In genomic region chr12:56996793-56997545, GRCh38 we compare ENCODE assay signal across 33 cellular contexts. TPM values are rescaled to one million over a fixed set of nuclear protein-coding genes. Genes with fewer than 3 reads are reported as not detected.
DNase-seq lines count a peak whose midpoint lies in the region; ATAC-seq and TF ChIP-seq lines count a peak whose summit lies in the region.
"Had no signal": no experiment of that assay in that cellular context is flagged by ENCODE, and none has a peak within 500 bp of the region (broad histone marks: within the 10 kb centered on the region; RNA-seq: fewer than 3 reads in every experiment).

No MANE protein-coding gene starts in this region.

- peaks cover 36% of the 10 kb centered on the region for H3K79me1 ChIP-seq in mesenchymal stem cell (replicated peaks; ENCODE audit: low read length, poor library complexity, severe bottlenecking)

- no peak for ATAC-seq in activated naive CD4-positive, alpha-beta T cell treated with anti-CD3 and anti-CD28 coated beads, Interleukin-2, amount 50 U/mL, for 72 hours
- peak; percentile 12 for ATAC-seq in upper lobe of right lung
- no peak for ATAC-seq in HG03280 (IDR thresholded peaks at IDR 0.05; ENCODE audit: unreplicated experiment)
- ATAC-seq: A549; stimulated activated naive CD8-positive, alpha-beta T cell treated with anti-CD3 and anti-CD28 coated beads, Interleukin-15, Interleukin-2, amounts not matched to agents 100 U/mL and 50 U/mL, for 24 hours had no signal

- intact Hi-C loops in upper lobe of right lung (cut with DNase I): no loop called here

- no peak overlapping the region for H3K14ac ChIP-seq in mesenchymal stem cell (ENCODE audit: low read length in 2 of 2)

- H4K8ac ChIP-seq in mesenchymal stem cell (ENCODE audit: low read length): no peak overlapping the region

- H2BK15ac ChIP-seq in mesenchymal stem cell (ENCODE audit: low read depth, poor library complexity, severe bottlenecking): no peak overlapping the region

- H3K4me2 ChIP-seq in mesenchymal stem cell (ENCODE audit: low read length, poor library complexity, severe bottlenecking): no peak overlapping the region
- H3K4me2 ChIP-seq: A549 had no signal

- H3K4me1 ChIP-seq in endodermal cell (ENCODE audit: control insufficient read depth, insufficient read depth, low read length) (peaks cover 3% of the 10 kb centered on the region), upper lobe of right lung (peaks cover 11% of the 10 kb centered on the region), mesenchymal stem cell (ENCODE audit: control insufficient read depth, insufficient read depth, low read depth, low read length) (peaks cover 7% of the 10 kb centered on the region)
- H3K4me1 ChIP-seq: uterus had no signal

- no peak overlapping the region for H2BK120ac ChIP-seq in mesenchymal stem cell (ENCODE audit: low read depth, low read length)

- H3K9me3 ChIP-seq in endodermal cell (ENCODE audit: control insufficient read depth, low read length) (no peaks in the 10 kb centered on the region), upper lobe of right lung (no peaks in the 10 kb centered on the region), mesenchymal stem cell (ENCODE audit: control insufficient read depth, low read length) (no peaks in the 10 kb centered on the region)
- H3K9me3 ChIP-seq: A549, esophagus squamous epithelium, sigmoid colon, testis, uterus had no signal

- H3K27me3 ChIP-seq in endodermal cell (ENCODE audit: control insufficient read depth, insufficient read depth, low read length, poor library complexity, severe bottlenecking): no peaks in the 10 kb centered on the region
- H3K27me3 ChIP-seq in upper lobe of right lung: no peaks in the 10 kb centered on the region
- peaks cover 0 to 4% of the 10 kb centered on the region in 2 experiments for H3K27me3 ChIP-seq in mesenchymal stem cell (ENCODE audit: control insufficient read depth in 1 of 2, insufficient read depth in 1 of 2, low read length in 2 of 2)
- H3K27me3 ChIP-seq: brain microvascular endothelial cell, esophagus squamous epithelium, sigmoid colon, testis, uterus had no signal

- H2BK12ac ChIP-seq in mesenchymal stem cell (ENCODE audit: low read length in 2 of 2): no peak overlapping the region

- no peak overlapping the region for H3K23ac ChIP-seq in mesenchymal stem cell (ENCODE audit: low read length in 2 of 2)

- CTCF ChIA-PET in activated naive CD4-positive, alpha-beta T cell treated with anti-CD3 and anti-CD28 coated beads, Interleukin-2, amount 10 ng/mL, durations not matched to agents 7 days and 5 days (lab: Charles Lee): interaction anchor here (0.7 to 2.1 kb wide), 4 partner anchors 9 to 246 kb away, joined by 3 to 7 read pairs (median 4); partner anchors contain the start of gene STAT6

- H3K9ac ChIP-seq in endodermal cell (ENCODE audit: extremely low read depth, low read length, poor library complexity, severe bottlenecking) (no peak overlapping the region), mesenchymal stem cell (ENCODE audit: low read length) (no peak overlapping the region)

- H3K4me3 ChIP-seq in endodermal cell (ENCODE audit: low read length): no peak overlapping the region
- no peak overlapping the region for H3K4me3 ChIP-seq in upper lobe of right lung
- no peak overlapping the region for H3K4me3 ChIP-seq in mesenchymal stem cell (ENCODE audit: insufficient read depth in 1 of 2, low read depth in 1 of 2, low read length in 2 of 2)
- H3K4me3 ChIP-seq: A549, esophagus squamous epithelium, sigmoid colon, testis, uterus had no signal

- H3K36me3 ChIP-seq in endodermal cell (ENCODE audit: control insufficient read depth, insufficient read depth, low read length) (peaks cover 22% of the 10 kb centered on the region), upper lobe of right lung (peaks cover 27% of the 10 kb centered on the region), mesenchymal stem cell (ENCODE audit: control insufficient read depth in 1 of 2, insufficient read depth in 2 of 2, low read depth in 1 of 2, low read length in 2 of 2) (peaks cover 29 to 32% of the 10 kb centered on the region in 2 experiments)
- H3K36me3 ChIP-seq: uterus had no signal

- peak overlapping the region; percentile 38 to 81 for H3K27ac Mint-ChIP-seq in activated naive CD4-positive, alpha-beta T cell treated with anti-CD3 and anti-CD28 coated beads, Interleukin-2, amount 50 U/mL, for 72 hours
- no peak overlapping the region for H3K27ac Mint-ChIP-seq in activated naive CD4-positive, alpha-beta T cell treated with anti-CD3 and anti-CD28 coated beads, Interleukin-2, amount 10 ng/mL, durations not matched to agents 7 days and 5 days
- H3K27ac Mint-ChIP-seq in endodermal cell: no peak overlapping the region
- H3K27ac Mint-ChIP-seq: activated CD4-positive, alpha-beta memory T cell treated with anti-CD3 and anti-CD28 coated beads for 36 hours had no signal

- H2AFZ ChIP-seq in mesenchymal stem cell (ENCODE audit: low read depth, low read length): no peak overlapping the region

- WGBS in endodermal cell (ENCODE audit: insufficient coverage in 1 of 2, insufficient read length in 1 of 2), 2 experiments: 88 to 91% methylated on average over 10 to 12 of the region's 12 CpGs
- WGBS in mesenchymal stem cell: 76% methylated on average over 12 of the region's 12 CpGs

- no peak overlapping the region for H3K18ac ChIP-seq in mesenchymal stem cell (ENCODE audit: low read depth in 1 of 2, low read length in 2 of 2)

- H3K4ac ChIP-seq in mesenchymal stem cell (ENCODE audit: low read depth in 1 of 2, low read length in 2 of 2): no peak overlapping the region

- in situ Hi-C loops in GM13977 (cut with MboI; ENCODE audit: low pct_unique_long_range_greater_than_20kb, low sequenced_read_pairs, unreplicated experiment): no loop called here

- H3K36me3 Mint-ChIP-seq in activated naive CD4-positive, alpha-beta T cell treated with anti-CD3 and anti-CD28 coated beads, Interleukin-2, amount 50 U/mL, for 72 hours: peaks cover 5 to 18% of the 10 kb centered on the region in 2 donors
- peaks cover 15% of the 10 kb centered on the region for H3K36me3 Mint-ChIP-seq in activated naive CD4-positive, alpha-beta T cell treated with anti-CD3 and anti-CD28 coated beads, Interleukin-2, amount 10 ng/mL, durations not matched to agents 7 days and 5 days
- peaks cover 30% of the 10 kb centered on the region for H3K36me3 Mint-ChIP-seq in endodermal cell (ENCODE audit: low read depth)

- no peak overlapping the region for H3K4me3 Mint-ChIP-seq in activated naive CD4-positive, alpha-beta T cell treated with anti-CD3 and anti-CD28 coated beads, Interleukin-2, amount 10 ng/mL, durations not matched to agents 7 days and 5 days
- H3K4me3 Mint-ChIP-seq in endodermal cell: no peak overlapping the region
- H3K4me3 Mint-ChIP-seq: activated CD4-positive, alpha-beta memory T cell treated with anti-CD3 and anti-CD28 coated beads for 36 hours; CD8-positive, alpha-beta memory T cell had no signal

- H4K91ac ChIP-seq in mesenchymal stem cell (ENCODE audit: low read length): no peak overlapping the region

- no peak overlapping the region for H3K27ac ChIP-seq in endodermal cell (ENCODE audit: low read depth, low read length)
- H3K27ac ChIP-seq in upper lobe of right lung: no peak overlapping the region
- no peak overlapping the region for H3K27ac ChIP-seq in mesenchymal stem cell (ENCODE audit: low read length, poor library complexity, severe bottlenecking)
- H3K27ac ChIP-seq: A549, brain microvascular endothelial cell, HL-60, sigmoid colon, testis, uterus had no signal

- H2AK5ac ChIP-seq in mesenchymal stem cell (ENCODE audit: low read length, severe bottlenecking): no peak overlapping the region

- no peaks in the 10 kb centered on the region for H3K9me3 Mint-ChIP-seq in activated naive CD4-positive, alpha-beta T cell treated with anti-CD3 and anti-CD28 coated beads, Interleukin-2, amount 50 U/mL, for 72 hours
- no peaks in the 10 kb centered on the region for H3K9me3 Mint-ChIP-seq in activated naive CD4-positive, alpha-beta T cell treated with anti-CD3 and anti-CD28 coated beads, Interleukin-2, amount 10 ng/mL, durations not matched to agents 7 days and 5 days
- no peaks in the 10 kb centered on the region for H3K9me3 Mint-ChIP-seq in endodermal cell
- H3K9me3 Mint-ChIP-seq: activated CD4-positive, alpha-beta memory T cell treated with anti-CD3 and anti-CD28 coated beads for 36 hours; CD8-positive, alpha-beta memory T cell had no signal

- peaks cover 36% of the 10 kb centered on the region for H3K4me1 Mint-ChIP-seq in activated naive CD4-positive, alpha-beta T cell treated with anti-CD3 and anti-CD28 coated beads, Interleukin-2, amount 10 ng/mL, durations not matched to agents 7 days and 5 days
- H3K4me1 Mint-ChIP-seq in endodermal cell: peaks cover 5% of the 10 kb centered on the region

- no peak overlapping the region for H2BK5ac ChIP-seq in mesenchymal stem cell (ENCODE audit: low read depth, low read length, poor library complexity, severe bottlenecking)

- DNase-seq in activated naive CD4-positive, alpha-beta T cell treated with anti-CD3 and anti-CD28 coated beads, Interleukin-2, amount 50 U/mL, for 72 hours (ENCODE audit: low spot score in 2 of 2): no peak
- no peak for DNase-seq in activated naive CD4-positive, alpha-beta T cell treated with anti-CD3 and anti-CD28 coated beads, Interleukin-2, amount 10 ng/mL, durations not matched to agents 7 days and 5 days
- DNase-seq in endodermal cell: peak; percentile 39
- peak; percentile 65 for DNase-seq in mesenteric fat pad (ENCODE audit: low spot score)
- no peak for DNase-seq in upper lobe of right lung
- no peak for DNase-seq in mesenchymal stem cell
- DNase-seq in GM13977 (ENCODE audit: low spot score): no peak
- DNase-seq: activated CD4-positive, alpha-beta memory T cell treated with anti-CD3 and anti-CD28 coated beads for 36 hours; activated CD4-positive, CD25-positive, alpha-beta regulatory T cell treated with anti-CD3 and anti-CD28 coated beads, Interleukin-2, amount 50 U/mL, for 72 hours; activated naive CD4-positive, alpha-beta T cell; activated T-cell treated with anti-CD3 and anti-CD28 coated beads for 4 hours; brain microvascular endothelial cell; CD8-positive, alpha-beta memory T cell; effector memory CD4-positive, alpha-beta T cell; esophagus squamous epithelium; hippocampal formation; Kasumi-1; MV-4-11; NCI-H446 treated with DMSO at 0.1 percent for 48 hours; NCI-H82; RPMI8226; sigmoid colon; stimulated activated CD4-positive, alpha-beta T cell treated with anti-CD3 and anti-CD28 coated beads, Interleukin-15, amount 100 ng/mL, for 24 hours; stimulated activated naive CD8-positive, alpha-beta T cell treated with anti-CD3 and anti-CD28 coated beads, Interleukin-15, Interleukin-2, amounts not matched to agents 100 U/mL and 50 U/mL, for 24 hours; T-helper 1 cell; testis had no signal

- TF ChIP-seq CTCF in endodermal cell (conservative IDR thresholded peaks at IDR 0.05) (no peak), upper lobe of right lung (IDR thresholded peaks at IDR 0.05) (no peak), GM13977 (IDR thresholded peaks at IDR 0.05; ENCODE audit: extremely low read depth, insufficient read depth, missing control alignments) (no peak)

- no peaks in the 10 kb centered on the region for H3K27me3 Mint-ChIP-seq in activated naive CD4-positive, alpha-beta T cell treated with anti-CD3 and anti-CD28 coated beads, Interleukin-2, amount 10 ng/mL, durations not matched to agents 7 days and 5 days
- H3K27me3 Mint-ChIP-seq in endodermal cell (ENCODE audit: insufficient read depth): no peaks in the 10 kb centered on the region
- H3K27me3 Mint-ChIP-seq: activated CD4-positive, alpha-beta memory T cell treated with anti-CD3 and anti-CD28 coated beads for 36 hours; CD8-positive, alpha-beta memory T cell had no signal

RNA-seq across cellular contexts. Expression of gene ZBTB39, which starts 9.4 kb away (rescaled TPM):
- total RNA-seq in activated naive CD4-positive, alpha-beta T cell treated with anti-CD3 and anti-CD28 coated beads, Interleukin-2, amount 50 U/mL, for 72 hours: 1 to 10 TPM; 5.1 to 6.1 TPM
- 10 to 100 TPM; 22.1 to 25.7 TPM for total RNA-seq in endodermal cell
- polyA plus RNA-seq in endodermal cell (2013, experiment 1 of 2): 17.3 TPM
- 16.1 TPM for polyA plus RNA-seq in endodermal cell (2013, experiment 2 of 2)
- 3.6 TPM for total RNA-seq in mesenteric fat pad
- 7.2 TPM for total RNA-seq in upper lobe of right lung
- 2.9 TPM for polyA plus RNA-seq in mesenchymal stem cell (2013, experiment 1 of 2)
- polyA plus RNA-seq in mesenchymal stem cell (2013, experiment 2 of 2): 3.0 TPM

RNA-seq across cellular contexts. Expression of gene TAC3, which starts 19.4 kb away (rescaled TPM):
- total RNA-seq in activated naive CD4-positive, alpha-beta T cell treated with anti-CD3 and anti-CD28 coated beads, Interleukin-2, amount 50 U/mL, for 72 hours: 1 to 10 TPM in 1 of 2 donors, under 1 TPM in 1; 0.50 to 1.7 TPM
- 1 to 10 TPM; 1.8 to 5.4 TPM for total RNA-seq in endodermal cell
- 9.2 TPM for polyA plus RNA-seq in endodermal cell (2013, experiment 1 of 2)
- polyA plus RNA-seq in endodermal cell (2013, experiment 2 of 2): 7.2 TPM
- total RNA-seq in mesenteric fat pad: not detected
- not detected for total RNA-seq in upper lobe of right lung
- polyA plus RNA-seq in mesenchymal stem cell (2013, experiment 1 of 2): 1.3 TPM
- 0.96 TPM for polyA plus RNA-seq in mesenchymal stem cell (2013, experiment 2 of 2)
- total RNA-seq: activated CD4-positive, alpha-beta memory T cell treated with anti-CD3 and anti-CD28 coated beads for 36 hours; CD8-positive, alpha-beta memory T cell; chondrocyte; esophagus squamous epithelium; mononuclear cell; uterus had no signal
- polyA plus RNA-seq: CD8-positive, alpha-beta memory T cell had no signal

RNA-seq across cellular contexts. Expression of gene RDH16, which starts 39.6 kb away (rescaled TPM):
- total RNA-seq in activated naive CD4-positive, alpha-beta T cell treated with anti-CD3 and anti-CD28 coated beads, Interleukin-2, amount 50 U/mL, for 72 hours: under 1 TPM; 0.29 to 0.93 TPM
- total RNA-seq in endodermal cell (1 to 10 TPM; 1.1 to 3.0 TPM), mesenteric fat pad (0.35 TPM), upper lobe of right lung (0.32 TPM)
- 0.53 TPM for polyA plus RNA-seq in endodermal cell (2013, experiment 1 of 2)
- polyA plus RNA-seq in endodermal cell (2013, experiment 2 of 2): 0.54 TPM
- 0.04 TPM for polyA plus RNA-seq in mesenchymal stem cell (2013, experiment 1 of 2)
- polyA plus RNA-seq in mesenchymal stem cell (2013, experiment 2 of 2): 0.03 TPM
- total RNA-seq: chondrocyte had no signal

RNA-seq across cellular contexts. Expression of gene MYO1A, which starts 53.0 kb away (rescaled TPM):
- total RNA-seq in activated naive CD4-positive, alpha-beta T cell treated with anti-CD3 and anti-CD28 coated beads, Interleukin-2, amount 50 U/mL, for 72 hours: 1 to 10 TPM; 3.3 to 4.7 TPM
- total RNA-seq in endodermal cell: 1 to 10 TPM in 1 of 2 donors, under 1 TPM in 1; 0.77 to 1.7 TPM
- polyA plus RNA-seq in endodermal cell (2013, experiment 1 of 2): 1.1 TPM
- polyA plus RNA-seq in endodermal cell (2013, experiment 2 of 2): 0.12 TPM
- 3.6 TPM for total RNA-seq in mesenteric fat pad
- 1.4 TPM for total RNA-seq in upper lobe of right lung
- polyA plus RNA-seq in mesenchymal stem cell (2013, experiment 1 of 2): not detected
- polyA plus RNA-seq in mesenchymal stem cell (2013, experiment 2 of 2): not detected
- total RNA-seq: chondrocyte, frontal cortex had no signal

Comparison
In these comparisons a context has a peak if more than half of its experiments do, and no peak if none do; other contexts are left out.
1. H3K27ac Mint-ChIP-seq: peak in activated naive CD4-positive, alpha-beta T cell treated with anti-CD3 and anti-CD28 coated beads, Interleukin-2, amount 50 U/mL, for 72 hours (2 of 2); none in activated naive CD4-positive, alpha-beta T cell treated with anti-CD3 and anti-CD28 coated beads, Interleukin-2, amount 10 ng/mL, durations not matched to agents 7 days and 5 days (single experiment) and endodermal cell (single experiment).
2. DNase-seq: peak in endodermal cell (single experiment) and mesenteric fat pad (single experiment); none in activated naive CD4-positive, alpha-beta T cell treated with anti-CD3 and anti-CD28 coated beads, Interleukin-2, amount 50 U/mL, for 72 hours (0 of 2), activated naive CD4-positive, alpha-beta T cell treated with anti-CD3 and anti-CD28 coated beads, Interleukin-2, amount 10 ng/mL, durations not matched to agents 7 days and 5 days (single experiment), upper lobe of right lung (single experiment), mesenchymal stem cell (single experiment) and GM13977 (single experiment).